Comparison of ENCODE assay signal across 1 cellular context in the genomic region with DNA sequence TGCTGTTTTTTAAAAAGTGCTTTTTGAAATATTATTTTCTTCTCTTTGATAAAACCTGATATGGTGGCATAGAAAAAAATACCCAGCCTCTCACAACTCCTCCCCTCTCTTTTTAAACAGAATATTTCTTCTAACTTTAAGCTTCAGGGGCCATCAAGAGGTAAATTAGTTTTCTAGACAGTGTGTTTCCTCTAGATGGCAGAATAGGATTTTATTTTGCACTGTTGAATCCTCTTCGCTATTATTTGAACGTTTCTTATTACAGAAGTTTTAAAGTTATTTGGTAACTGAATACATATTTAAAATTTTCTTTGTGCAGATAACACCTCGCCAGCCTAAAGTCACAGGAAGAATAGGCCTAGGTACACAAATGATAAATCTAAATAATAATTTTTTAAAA.
TF ChIP-seq lines count a peak whose summit lies in the region.

No MANE protein-coding gene starts in this region.

TF ChIP-seq in HCT116, 20 proteins besides CTCF, POLR2A, EP300 and RAD21 (continued from another document):
- TF ChIP-seq EZH2 (IDR thresholded peaks at IDR 0.05) = no peak
